In the genomic region with DNA sequence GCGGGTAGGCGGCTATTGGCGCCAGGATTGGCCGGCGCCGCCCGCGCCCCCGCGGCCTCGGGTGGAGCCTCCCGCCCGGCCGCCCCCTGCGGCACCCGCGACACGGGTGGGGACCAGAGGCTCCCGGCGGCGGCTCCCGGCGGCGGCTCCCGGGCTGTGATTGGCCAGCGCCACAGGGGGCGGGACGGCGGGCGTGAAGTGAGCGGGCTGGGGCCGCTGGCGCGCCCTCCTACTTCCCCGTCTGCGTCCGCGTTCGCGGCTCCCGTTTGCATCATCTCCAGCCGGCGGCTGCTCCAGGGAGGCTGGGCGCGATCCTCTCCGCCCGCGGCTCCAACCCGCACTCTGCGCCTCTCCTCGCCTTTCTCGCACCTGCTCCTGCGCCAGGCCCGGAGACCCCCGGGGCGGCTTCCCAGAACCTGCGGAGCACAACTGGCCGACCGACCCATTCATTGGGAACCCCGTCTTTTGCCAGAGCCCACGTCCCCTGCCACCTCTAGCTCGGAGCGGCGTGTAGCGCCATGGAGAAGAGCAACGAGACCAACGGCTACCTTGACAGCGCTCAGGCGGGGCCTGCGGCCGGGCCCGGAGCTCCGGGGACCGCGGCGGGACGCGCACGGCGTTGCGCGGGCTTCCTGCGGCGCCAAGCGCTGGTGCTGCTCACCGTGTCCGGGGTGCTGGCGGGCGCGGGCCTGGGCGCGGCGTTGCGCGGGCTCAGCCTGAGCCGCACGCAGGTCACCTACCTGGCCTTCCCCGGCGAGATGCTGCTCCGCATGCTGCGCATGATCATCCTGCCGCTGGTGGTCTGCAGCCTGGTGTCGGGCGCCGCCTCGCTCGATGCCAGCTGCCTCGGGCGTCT, we compare ENCODE assay signal across 8 cellular contexts. TPM values are rescaled to one million over a fixed set of nuclear protein-coding genes. Genes with fewer than 3 reads are reported as not detected.
DNase-seq lines count a peak whose midpoint lies in the region; ATAC-seq and TF ChIP-seq lines count a peak whose summit lies in the region.

TSS of gene SLC1A4 (plus strand) at position 274 of the 856 bp plus-strand sequence. CDS start at position 519, 245 bp downstream.

- H3K4me1 ChIP-seq in heart left ventricle (peaks cover 0 to 45% (median 24%) of the 10 kb centered on the region in 12 donors), upper lobe of right lung (peaks cover 12% of the 10 kb centered on the region)

- peak within 1 kb of the TSS; percentile 74 for H3K27ac Mint-ChIP-seq in activated naive CD8-positive, alpha-beta T cell treated with anti-CD3 and anti-CD28 coated beads, Interleukin-2, amount 50 U/mL, for 24 hours

- peak within 1 kb of the TSS; percentile 77 for H3K4me3 ChIP-seq in GM12864 (ENCODE audit: low read depth, low read length)
- H3K4me3 ChIP-seq in heart left ventricle, result peak within 1 kb of the TSS; percentile 71 to 97 (median 84)
- H3K4me3 ChIP-seq in upper lobe of right lung, result peak within 1 kb of the TSS; percentile 85

- no peaks in the 10 kb centered on the region for H3K36me3 ChIP-seq in heart left ventricle
- no peaks in the 10 kb centered on the region for H3K36me3 ChIP-seq in upper lobe of right lung

- H3K4me1 Mint-ChIP-seq in activated naive CD8-positive, alpha-beta T cell treated with anti-CD3 and anti-CD28 coated beads, Interleukin-2, amount 50 U/mL, for 24 hours, result peaks cover 35% of the 10 kb centered on the region

- WGBS in heart left ventricle, 4 donors, result 0 to 1% (median 0%) methylated on average over 34 to 109 of the region's 109 CpGs

- H3K27me3 ChIP-seq in heart left ventricle (no peaks in the 10 kb centered on the region), upper lobe of right lung (no peaks in the 10 kb centered on the region)

- ATAC-seq in HG02642 (IDR thresholded peaks at IDR 0.05; ENCODE audit: poor library complexity, unreplicated experiment) (peak; percentile 77), heart left ventricle (peak; percentile 94 to 97 (median 96)), upper lobe of right lung (peak; percentile 94)
- peak; percentile 94 for ATAC-seq in activated naive CD8-positive, alpha-beta T cell treated with anti-CD3 and anti-CD28 coated beads, Interleukin-2, amount 50 U/mL, for 24 hours

- H3K9me3 Mint-ChIP-seq in activated naive CD8-positive, alpha-beta T cell treated with anti-CD3 and anti-CD28 coated beads, Interleukin-2, amount 50 U/mL, for 24 hours, result no peaks in the 10 kb centered on the region

- no peaks in the 10 kb centered on the region for H3K9me3 ChIP-seq in heart left ventricle
- H3K9me3 ChIP-seq in upper lobe of right lung, result no peaks in the 10 kb centered on the region

- peak within 1 kb of the TSS; percentile 88 for H3K4me3 Mint-ChIP-seq in activated naive CD8-positive, alpha-beta T cell treated with anti-CD3 and anti-CD28 coated beads, Interleukin-2, amount 50 U/mL, for 24 hours

- peaks cover 5% of the 10 kb centered on the region for H3K27me3 Mint-ChIP-seq in activated naive CD8-positive, alpha-beta T cell treated with anti-CD3 and anti-CD28 coated beads, Interleukin-2, amount 50 U/mL, for 24 hours

- TF ChIP-seq POLR2A in heart left ventricle (IDR thresholded peaks at IDR 0.05), result peak; percentile 32 to 42

- DNase-seq in GM12864 (ENCODE audit: low read depth), result peak; percentile 60
- peak; percentile 84 for DNase-seq in NCI-H1105 treated with DMSO at 0.1 percent for 48 hours (lab: John Stamatoyannopoulos, UW)
- DNase-seq in T follicular helper cell (ENCODE audit: low read depth), result peak; percentile 59
- peak; percentile 90 for DNase-seq in activated naive CD8-positive, alpha-beta T cell treated with anti-CD3 and anti-CD28 coated beads, Interleukin-2, amount 50 U/mL, for 24 hours
- peak; percentile 93 to 98 (median 97) for DNase-seq in heart left ventricle
- peak; percentile 98 for DNase-seq in posterior vena cava (ENCODE audit: low spot score)
- peak; percentile 94 for DNase-seq in upper lobe of right lung

- no peak for TF ChIP-seq CTCF in GM12864 (IDR thresholded peaks at IDR 0.05; ENCODE audit: low read depth, low read length, missing control alignments)
- TF ChIP-seq CTCF in heart left ventricle (IDR thresholded peaks at IDR 0.05), result no peak
- TF ChIP-seq CTCF in upper lobe of right lung (IDR thresholded peaks at IDR 0.05), result no peak

- H3K36me3 Mint-ChIP-seq in activated naive CD8-positive, alpha-beta T cell treated with anti-CD3 and anti-CD28 coated beads, Interleukin-2, amount 50 U/mL, for 24 hours (ENCODE audit: low read depth), result peaks cover 13% of the 10 kb centered on the region

- intact Hi-C loops in heart left ventricle (cut with DNase I) (loop anchor here in 7 of 10 donors (2.0 to 10.0 kb wide), 6 partner anchors 15 to 73 kb away; no protein-coding TSS in a partner anchor), posterior vena cava (cut with DNase I) (no loop called here), upper lobe of right lung (cut with DNase I) (no loop called here)

- H3K27ac ChIP-seq in heart left ventricle (peak within 1 kb of the TSS; percentile 87 to 99 (median 96)), upper lobe of right lung (peak within 1 kb of the TSS; percentile 95)

RNA-seq across cellular contexts. Expression of gene SLC1A4, which starts in this region (rescaled TPM):
- 10 to 100 TPM in 5 of 9 donors, 1 to 10 TPM in 4; 5.8 to 22.4 (median 10.8) TPM for total RNA-seq in heart left ventricle
- polyA plus RNA-seq in heart left ventricle, result 10 to 100 TPM in 1 of 2 donors, 1 to 10 TPM in 1; 3.0 to 19.5 TPM
- 10 to 100 TPM; 13.9 to 16.4 TPM for total RNA-seq in posterior vena cava
- total RNA-seq in upper lobe of right lung, result 12.2 TPM

Comparison
In these comparisons a context has a peak if more than half of its experiments do, and no peak if none do; other contexts are left out.
1. Peak in every context shown above with its lines: DNase-seq, ATAC-seq, H3K4me3 ChIP-seq and H3K27ac ChIP-seq.
2. intact Hi-C loops: an anchor here in heart left ventricle (2.0 to 10.0 kb wide); none called in posterior vena cava and upper lobe of right lung.